10 cellular contexts compared by ENCODE assay signal in the genomic region with DNA sequence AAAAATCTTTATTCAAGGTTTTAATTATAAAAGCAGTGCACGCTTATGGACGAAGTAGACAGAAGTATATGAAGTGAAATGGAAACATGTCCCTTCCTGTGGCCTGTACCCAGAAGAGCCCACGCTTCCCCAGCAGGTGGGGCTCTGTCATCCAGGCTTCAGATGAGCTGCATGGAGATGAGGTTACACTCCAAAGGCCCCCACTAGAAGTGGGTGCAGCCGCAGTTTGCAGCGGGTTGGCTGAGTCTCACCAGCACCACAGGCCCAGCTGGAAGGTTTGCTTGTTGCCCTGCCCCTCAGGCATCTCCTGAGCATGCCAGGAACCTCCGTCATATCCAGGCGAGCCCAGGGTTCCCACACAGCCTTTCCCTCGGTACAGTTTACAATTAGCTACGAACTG. TPM values are rescaled to one million over a fixed set of nuclear protein-coding genes. Genes with fewer than 3 reads are reported as not detected.
A peak's percentile ranks its signal among the peaks of the same experiment; 100 is the strongest.
DNase-seq lines count a peak whose midpoint lies in the region; ATAC-seq and TF ChIP-seq lines count a peak whose summit lies in the region.
"Had no signal": no experiment of that assay in that cellular context is flagged by ENCODE, and none has a peak within 500 bp of the region (broad histone marks: within the 10 kb centered on the region; RNA-seq: fewer than 3 reads in every experiment).

No MANE protein-coding gene starts in this region.

- no peak overlapping the region for H3K9ac ChIP-seq in NT2/D1 (ENCODE audit: insufficient read length, low read depth)

- no peaks in the 10 kb centered on the region for H3K9me3 Mint-ChIP-seq in activated T-cell treated with anti-CD3 and anti-CD28 coated beads, Interleukin-2, amount 50 U/mL, for 24 hours

- no peak for TF ChIP-seq POLR2A in heart left ventricle (IDR thresholded peaks at IDR 0.05)

- H3K36me3 ChIP-seq in right atrium auricular region (no peaks in the 10 kb centered on the region), heart left ventricle (no peaks in the 10 kb centered on the region), NT2/D1 (ENCODE audit: insufficient read depth, insufficient read length, low read length) (no peaks in the 10 kb centered on the region)

- H3K27me3 Mint-ChIP-seq in activated T-cell treated with anti-CD3 and anti-CD28 coated beads, Interleukin-2, amount 50 U/mL, for 24 hours, result peaks cover 3% of the 10 kb centered on the region

- DNase-seq in right atrium auricular region (ENCODE audit: low spot score) (peak; percentile 40), heart left ventricle (no peak), NT2/D1 (ENCODE audit: low read depth, low spot score) (peak; percentile 18), fibroblast of villous mesenchyme (ENCODE audit: low read depth) (no peak), posterior vena cava (ENCODE audit: low spot score) (no peak)
- no peak for DNase-seq in activated naive CD4-positive, alpha-beta T cell treated with anti-CD3 and anti-CD28 coated beads, Interleukin-2, amount 50 U/mL, for 16 hours
- DNase-seq in activated T-cell treated with anti-CD3 and anti-CD28 coated beads, Interleukin-2, amount 50 U/mL, for 24 hours, result no peak

- H3K4me3 ChIP-seq in right atrium auricular region (no peak overlapping the region), heart left ventricle (no peak overlapping the region), NT2/D1 (ENCODE audit: insufficient read length, low read depth) (no peak overlapping the region), fibroblast of villous mesenchyme (ENCODE audit: low read depth, low read length) (no peak overlapping the region)
- H3K4me3 ChIP-seq: SK-N-MC had no signal

- H3K36me3 Mint-ChIP-seq in activated T-cell treated with anti-CD3 and anti-CD28 coated beads, Interleukin-2, amount 50 U/mL, for 24 hours (ENCODE audit: low read depth), result no peaks in the 10 kb centered on the region

- 78 to 80% (median 79%) methylated on average over 9 of the region's 9 CpGs for WGBS in heart left ventricle, 4 donors

- H3K27ac Mint-ChIP-seq in activated T-cell treated with anti-CD3 and anti-CD28 coated beads, Interleukin-2, amount 50 U/mL, for 24 hours, result no peak overlapping the region

- no peaks in the 10 kb centered on the region for H3K27me3 ChIP-seq in right atrium auricular region
- H3K27me3 ChIP-seq in heart left ventricle, result peaks cover 0 to 9% (median 0%) of the 10 kb centered on the region in 9 donors
- no peaks in the 10 kb centered on the region for H3K27me3 ChIP-seq in NT2/D1 (ENCODE audit: insufficient read depth, insufficient read length)

- H3K4me1 ChIP-seq in right atrium auricular region (no peaks in the 10 kb centered on the region), heart left ventricle (no peaks in the 10 kb centered on the region), NT2/D1 (ENCODE audit: insufficient read depth, insufficient read length) (no peaks in the 10 kb centered on the region)

- TF ChIP-seq CTCF in right atrium auricular region (IDR thresholded peaks at IDR 0.05) (no peak), heart left ventricle (IDR thresholded peaks at IDR 0.05) (peak in 4 of 12 donors; percentile 8 to 24 (median 17)), fibroblast of villous mesenchyme (IDR thresholded peaks at IDR 0.05; ENCODE audit: insufficient read depth, low read depth, low read length) (peak; percentile 35)

- no peak overlapping the region for H3K27ac ChIP-seq in right atrium auricular region
- no peak overlapping the region for H3K27ac ChIP-seq in heart left ventricle
- H3K27ac ChIP-seq: SK-N-MC had no signal

- intact Hi-C loops in heart left ventricle (cut with DNase I), result no loop called here
- intact Hi-C loops in posterior vena cava (cut with DNase I), result no loop called here

- no peak overlapping the region for H3K4me3 Mint-ChIP-seq in activated T-cell treated with anti-CD3 and anti-CD28 coated beads, Interleukin-2, amount 50 U/mL, for 24 hours

- H3K9me3 ChIP-seq in right atrium auricular region (no peaks in the 10 kb centered on the region), heart left ventricle (peaks cover 0 to 5% (median 0%) of the 10 kb centered on the region in 12 donors), NT2/D1 (ENCODE audit: insufficient read depth, low read length) (peaks cover 23% of the 10 kb centered on the region)

- ATAC-seq in heart left ventricle, result no peak
- ATAC-seq in GM21825 (IDR thresholded peaks at IDR 0.05; ENCODE audit: unreplicated experiment), result no peak

- H3K4me1 Mint-ChIP-seq in activated T-cell treated with anti-CD3 and anti-CD28 coated beads, Interleukin-2, amount 50 U/mL, for 24 hours (ENCODE audit: low read depth), result no peaks in the 10 kb centered on the region

RNA-seq across cellular contexts. Expression of gene PRR20G, which starts 33.1 kb away (rescaled TPM):
- total RNA-seq in right atrium auricular region (not detected), heart left ventricle (not detected), fibroblast of villous mesenchyme (not detected in 2 replicates), posterior vena cava (not detected)
- not detected for polyA plus RNA-seq in heart left ventricle
- polyA plus RNA-seq: esophagus had no signal

Comparison
In these comparisons a context has a peak if more than half of its experiments do, and no peak if none do; other contexts are left out.
1. DNase-seq: peak in right atrium auricular region (single experiment) and NT2/D1 (single experiment); none in heart left ventricle (0 of 5), fibroblast of villous mesenchyme (single experiment), activated naive CD4-positive, alpha-beta T cell treated with anti-CD3 and anti-CD28 coated beads, Interleukin-2, amount 50 U/mL, for 16 hours (single experiment), activated T-cell treated with anti-CD3 and anti-CD28 coated beads, Interleukin-2, amount 50 U/mL, for 24 hours (single experiment) and posterior vena cava (single experiment).